7 cellular contexts compared by ENCODE assay signal in genomic region chr14:89040438-89041244, GRCh38.
DNase-seq lines count a peak whose midpoint lies in the region; ATAC-seq and TF ChIP-seq lines count a peak whose summit lies in the region.

No MANE protein-coding gene starts in this region.

- in situ Hi-C loops in GM13977 (cut with MboI; ENCODE audit: low pct_unique_long_range_greater_than_20kb, low sequenced_read_pairs, unreplicated experiment): loop anchor here (5.0 to 25.0 kb wide), 3 partner anchors 372 to 877 kb away; partner anchors contain the start of gene FOXN3

- peak; percentile 75 for DNase-seq in GM13977 (ENCODE audit: low spot score)
- peak; percentile 91 for DNase-seq in NCI-H345 (lab: John Stamatoyannopoulos, UW)
- DNase-seq in activated CD4-positive, alpha-beta T cell treated with anti-CD3 and anti-CD28 coated beads for 24 hours (ENCODE audit: low read depth in 2 of 2): peak; percentile 82 to 87
- peak; percentile 85 for DNase-seq in cerebellum (ENCODE audit: low spot score)
- peak; percentile 91 for DNase-seq in kidney glomerular epithelial cell (lab: John Stamatoyannopoulos, UW)
- peak; percentile 60 to 72 for DNase-seq in stimulated activated CD4-positive, alpha-beta T cell treated with anti-CD3 and anti-CD28 coated beads, Interleukin-15, amount 100 ng/mL, for 48 hours (ENCODE audit: low read depth in 2 of 2)

- peak; percentile 83 for ATAC-seq in HG03095 (IDR thresholded peaks at IDR 0.05; ENCODE audit: unreplicated experiment)

- peak; percentile 98 for TF ChIP-seq CTCF in GM13977 (IDR thresholded peaks at IDR 0.05; ENCODE audit: extremely low read depth, insufficient read depth, missing control alignments)

Comparison
In these comparisons a context has a peak if more than half of its experiments do, and no peak if none do; other contexts are left out.
1. Peak in every context shown above with its lines: DNase-seq and ATAC-seq.